In genomic region chr22:40190501-40190900, GRCh38 we compare ENCODE assay signal across 13 cellular contexts. TPM values are rescaled to one million over a fixed set of nuclear protein-coding genes. Genes with fewer than 3 reads are reported as not detected.
DNase-seq lines count a peak whose midpoint lies in the region; ATAC-seq and TF ChIP-seq lines count a peak whose summit lies in the region.
"Had no signal": no experiment of that assay in that cellular context is flagged by ENCODE, and none has a peak within 500 bp of the region (broad histone marks: within the 10 kb centered on the region; RNA-seq: fewer than 3 reads in every experiment).

No MANE protein-coding gene starts in this region.

- intact Hi-C loops in CD4-positive, alpha-beta memory T cell (cut with micrococcal nuclease): no loop called here

- POLR2A ChIA-PET in CD4-positive, alpha-beta memory T cell (lab: Charles Lee; ENCODE audit: partially characterized antibody): interaction anchor here (0.8 to 1.4 kb wide), 3 partner anchors 12 to 25 kb away, joined by 3 to 5 read pairs (median 3); partner anchors contain the start of gene TNRC6B
- POLR2A ChIA-PET in T-cell (lab: Charles Lee): interaction anchor here (0.6 to 0.9 kb wide), 2 partner anchors 12 to 155 kb away, joined by 3 read pairs; no protein-coding TSS in a partner anchor

- H3K4me1 ChIP-seq in CD4-positive, alpha-beta memory T cell (ENCODE audit: insufficient read depth, low read length): peaks cover 78% of the 10 kb centered on the region
- peaks cover 45% of the 10 kb centered on the region for H3K4me1 ChIP-seq in cardiac muscle cell (ENCODE audit: low read depth)
- peaks cover 35 to 47% of the 10 kb centered on the region in 2 experiments for H3K4me1 ChIP-seq in neutrophil (ENCODE audit: control insufficient read depth in 1 of 2, insufficient read depth in 1 of 2, low read depth in 1 of 2, low read length in 1 of 2)

- H3K27me3 ChIP-seq in CD4-positive, alpha-beta memory T cell (ENCODE audit: insufficient read depth, low read length): no peaks in the 10 kb centered on the region
- H3K27me3 ChIP-seq in cardiac muscle cell (no peaks in the 10 kb centered on the region), neutrophil (no peaks in the 10 kb centered on the region)
- H3K27me3 ChIP-seq: esophagus squamous epithelium, tibial nerve had no signal

- H3K27ac Mint-ChIP-seq in CD4-positive, alpha-beta memory T cell: peak overlapping the region in 6 of 7 donors; percentile 19 to 89 (median 56)
- peak overlapping the region; percentile 58 to 64 for H3K27ac Mint-ChIP-seq in T-cell

- ATAC-seq in T-cell (replicated peaks in 1 of 4) (no peak), GM18502 (IDR thresholded peaks at IDR 0.05; ENCODE audit: poor library complexity, unreplicated experiment) (no peak), GM21423 (IDR thresholded peaks at IDR 0.05; ENCODE audit: unreplicated experiment) (no peak)

- CTCF ChIA-PET in CD4-positive, alpha-beta memory T cell (lab: Charles Lee; ENCODE audit: partially characterized antibody): interaction anchor here (1.5 to 1.7 kb wide), 3 partner anchors 12 to 158 kb away, joined by 3 to 6 read pairs (median 4); no protein-coding TSS in a partner anchor
- CTCF ChIA-PET in T-cell (lab: Charles Lee): interaction anchor here in 1 of 2 donors (0.5 to 1.5 kb wide), 3 partner anchors 10 to 123 kb away, joined by 3 to 4 read pairs (median 3); no protein-coding TSS in a partner anchor

- no peak for DNase-seq in CD4-positive, alpha-beta memory T cell
- DNase-seq in T-cell (no peak), cardiac muscle cell (ENCODE audit: low read depth in 1 of 2, low spot score in 1 of 2) (peak in 1 of 2 donors; percentile 69), kidney glomerular epithelial cell (lab: John Stamatoyannopoulos, UW) (no peak), cerebellar nuclear complex (lab: John Stamatoyannopoulos, UW) (no peak)
- DNase-seq: esophagus squamous epithelium, NCI-H1092, NCI-H2171 treated with DMSO at 0.1 percent for 48 hours had no signal

- no peaks in the 10 kb centered on the region for H3K27me3 Mint-ChIP-seq in CD4-positive, alpha-beta memory T cell
- H3K27me3 Mint-ChIP-seq in T-cell: no peaks in the 10 kb centered on the region

- H3K9me3 ChIP-seq in CD4-positive, alpha-beta memory T cell (ENCODE audit: control insufficient read depth in 1 of 2, low read length in 2 of 2): no peaks in the 10 kb centered on the region
- H3K9me3 ChIP-seq in cardiac muscle cell (ENCODE audit: low read depth) (no peaks in the 10 kb centered on the region), neutrophil (no peaks in the 10 kb centered on the region)
- H3K9me3 ChIP-seq: esophagus squamous epithelium, tibial nerve had no signal

- peaks cover 56 to 90% (median 74%) of the 10 kb centered on the region in 4 donors for H3K4me1 Mint-ChIP-seq in CD4-positive, alpha-beta memory T cell
- peaks cover 84 to 89% (median 87%) of the 10 kb centered on the region in 3 donors for H3K4me1 Mint-ChIP-seq in T-cell

- peaks cover 6 to 16% of the 10 kb centered on the region in 2 donors for H3K36me3 Mint-ChIP-seq in CD4-positive, alpha-beta memory T cell
- peaks cover 15% of the 10 kb centered on the region for H3K36me3 Mint-ChIP-seq in T-cell

- H3K4me3 Mint-ChIP-seq in CD4-positive, alpha-beta memory T cell: peak overlapping the region in 2 of 8 donors; percentile 2 to 39
- peak overlapping the region in 1 of 3 donors; percentile 47 for H3K4me3 Mint-ChIP-seq in T-cell

- no peak overlapping the region for H3K4me3 ChIP-seq in CD4-positive, alpha-beta memory T cell (ENCODE audit: low read length in 2 of 2)
- no peak overlapping the region for H3K4me3 ChIP-seq in cardiac muscle cell
- no peak overlapping the region for H3K4me3 ChIP-seq in neutrophil (ENCODE audit: low read depth in 1 of 2, low read length in 1 of 2)
- H3K4me3 ChIP-seq: esophagus squamous epithelium, tibial nerve had no signal

- no peaks in the 10 kb centered on the region for H3K36me3 ChIP-seq in CD4-positive, alpha-beta memory T cell (ENCODE audit: insufficient read depth, low read length)
- H3K36me3 ChIP-seq in cardiac muscle cell (no peaks in the 10 kb centered on the region), neutrophil (no peaks in the 10 kb centered on the region)
- H3K36me3 ChIP-seq: esophagus squamous epithelium, tibial nerve had no signal

- no peaks in the 10 kb centered on the region for H3K9me3 Mint-ChIP-seq in CD4-positive, alpha-beta memory T cell
- no peaks in the 10 kb centered on the region for H3K9me3 Mint-ChIP-seq in T-cell

- TF ChIP-seq CTCF in cardiac muscle cell (IDR thresholded peaks at IDR 0.05; ENCODE audit: low read depth, low read length) (no peak), neutrophil (IDR thresholded peaks at IDR 0.05) (no peak)

- H3K27ac ChIP-seq in CD4-positive, alpha-beta memory T cell (ENCODE audit: low read depth, low read length): no peak overlapping the region
- H3K27ac ChIP-seq in cardiac muscle cell: peak overlapping the region; percentile 62
- peak overlapping the region; percentile 51 for H3K27ac ChIP-seq in neutrophil
- H3K27ac ChIP-seq: esophagus squamous epithelium, parathyroid adenoma, tibial nerve had no signal

RNA-seq across cellular contexts. Expression of gene TNRC6B, which starts 12.8 kb away (rescaled TPM):
- total RNA-seq in CD4-positive, alpha-beta memory T cell: 100 to 1,000 TPM; 137 to 155 TPM
- polyA plus RNA-seq in CD4-positive, alpha-beta memory T cell: 100 to 1,000 TPM in 1 of 2 donors, 10 to 100 TPM in 1; 27.3 to 109 TPM
- total RNA-seq in T-cell (100 to 1,000 TPM; 122 to 173 (median 143) TPM), cardiac muscle cell (39.6 and 61.1 TPM in 2 replicates)
- polyA plus RNA-seq in cardiac muscle cell: 50.2 and 73.2 TPM in 2 replicates
